ENCODE assay signal across 1 cellular context in genomic region chr1:224432141-224432540, GRCh38.
TF ChIP-seq lines count a peak whose summit lies in the region.

No MANE protein-coding gene starts in this region.

TF ChIP-seq in K562, 482 proteins besides CTCF, POLR2A, EP300 and RAD21 (continued from another document):
- peak; percentile 78 for TF ChIP-seq TFE3 (CRISPR knock-in tag; IDR thresholded peaks at IDR 0.05)
- TF ChIP-seq RBFOX2 (IDR thresholded peaks at IDR 0.05; ENCODE audit: low read depth, low read length), result 0 out of 2 replicates have a peak, but pooled peaks have one; percentile 22
- TF ChIP-seq E2F3 (CRISPR knock-in tag; IDR thresholded peaks at IDR 0.05), result no peak
